ENCODE assay signal across 1 cellular context in the genomic region with DNA sequence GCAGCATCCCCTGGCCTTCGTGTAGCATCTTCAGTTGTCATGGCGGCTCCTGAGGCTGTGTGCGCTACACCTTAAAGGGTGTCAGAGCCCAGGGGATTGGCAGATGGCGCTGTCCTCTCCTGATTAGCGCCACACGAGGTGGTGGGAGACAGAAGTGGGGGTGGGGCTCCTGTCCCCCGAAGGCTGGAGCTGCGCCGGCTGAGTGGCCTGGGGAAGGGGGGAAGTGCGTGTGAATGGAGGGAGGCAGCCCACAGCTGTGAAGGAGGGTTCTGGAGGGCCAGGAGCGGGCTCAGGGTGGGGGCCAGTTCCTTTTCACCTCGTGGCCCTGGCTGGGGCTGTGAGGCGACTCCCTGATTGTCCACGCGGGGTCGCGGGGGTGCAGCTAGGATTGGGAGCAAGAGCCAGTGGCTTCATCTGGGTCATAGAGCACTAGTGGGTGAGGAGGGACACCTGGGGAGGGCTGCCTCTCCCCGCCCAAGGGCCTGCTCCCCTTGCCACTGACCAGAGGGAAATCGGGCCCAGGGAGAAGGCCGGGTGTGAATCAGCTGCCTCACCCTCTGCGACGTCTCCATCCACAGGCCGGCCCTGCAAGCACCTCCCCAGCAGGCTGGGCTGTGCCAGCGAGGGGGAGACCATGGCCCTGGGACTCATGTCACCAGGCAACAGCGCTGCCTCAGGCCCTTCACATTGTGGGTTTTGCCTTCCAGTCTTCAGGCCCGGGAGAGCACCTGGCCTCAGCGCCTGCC.
TF ChIP-seq lines count a peak whose summit lies in the region.

No MANE protein-coding gene starts in this region.

TF ChIP-seq in K562, 482 proteins besides CTCF, POLR2A, EP300 and RAD21 (continued from another document and continues in another):
- TF ChIP-seq, protein P1, sequence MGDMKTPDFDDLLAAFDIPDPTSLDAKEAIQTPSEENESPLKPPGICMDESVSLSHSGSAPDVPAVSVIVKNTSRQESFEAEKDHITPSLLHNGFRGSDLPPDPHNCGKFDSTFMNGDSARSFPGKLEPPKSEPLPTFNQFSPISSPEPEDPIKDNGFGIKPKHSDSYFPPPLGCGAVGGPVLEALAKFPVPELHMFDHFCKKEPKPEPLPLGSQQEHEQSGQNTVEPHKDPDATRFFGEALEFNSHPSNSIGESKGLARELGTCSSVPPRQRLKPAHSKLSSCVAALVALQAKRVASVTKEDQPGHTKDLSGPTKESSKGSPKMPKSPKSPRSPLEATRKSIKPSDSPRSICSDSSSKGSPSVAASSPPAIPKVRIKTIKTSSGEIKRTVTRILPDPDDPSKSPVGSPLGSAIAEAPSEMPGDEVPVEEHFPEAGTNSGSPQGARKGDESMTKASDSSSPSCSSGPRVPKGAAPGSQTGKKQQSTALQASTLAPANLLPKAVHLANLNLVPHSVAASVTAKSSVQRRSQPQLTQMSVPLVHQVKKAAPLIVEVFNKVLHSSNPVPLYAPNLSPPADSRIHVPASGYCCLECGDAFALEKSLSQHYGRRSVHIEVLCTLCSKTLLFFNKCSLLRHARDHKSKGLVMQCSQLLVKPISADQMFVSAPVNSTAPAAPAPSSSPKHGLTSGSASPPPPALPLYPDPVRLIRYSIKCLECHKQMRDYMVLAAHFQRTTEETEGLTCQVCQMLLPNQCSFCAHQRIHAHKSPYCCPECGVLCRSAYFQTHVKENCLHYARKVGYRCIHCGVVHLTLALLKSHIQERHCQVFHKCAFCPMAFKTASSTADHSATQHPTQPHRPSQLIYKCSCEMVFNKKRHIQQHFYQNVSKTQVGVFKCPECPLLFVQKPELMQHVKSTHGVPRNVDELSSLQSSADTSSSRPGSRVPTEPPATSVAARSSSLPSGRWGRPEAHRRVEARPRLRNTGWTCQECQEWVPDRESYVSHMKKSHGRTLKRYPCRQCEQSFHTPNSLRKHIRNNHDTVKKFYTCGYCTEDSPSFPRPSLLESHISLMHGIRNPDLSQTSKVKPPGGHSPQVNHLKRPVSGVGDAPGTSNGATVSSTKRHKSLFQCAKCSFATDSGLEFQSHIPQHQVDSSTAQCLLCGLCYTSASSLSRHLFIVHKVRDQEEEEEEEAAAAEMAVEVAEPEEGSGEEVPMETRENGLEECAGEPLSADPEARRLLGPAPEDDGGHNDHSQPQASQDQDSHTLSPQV (IDR thresholded peaks at IDR 0.05): peak; percentile 70; the same call in 1 of the 2 replicates
- TF ChIP-seq SP2 (IDR thresholded peaks at IDR 0.05; ENCODE audit: extremely low read depth, low read depth, low read length, poor library complexity, severe bottlenecking): no peak
- TF ChIP-seq RBBP5 (IDR thresholded peaks at IDR 0.05; ENCODE audit: borderline replicate concordance, insufficient read depth, low read length, poor library complexity, severe bottlenecking): no peak
- TF ChIP-seq, protein P2, sequence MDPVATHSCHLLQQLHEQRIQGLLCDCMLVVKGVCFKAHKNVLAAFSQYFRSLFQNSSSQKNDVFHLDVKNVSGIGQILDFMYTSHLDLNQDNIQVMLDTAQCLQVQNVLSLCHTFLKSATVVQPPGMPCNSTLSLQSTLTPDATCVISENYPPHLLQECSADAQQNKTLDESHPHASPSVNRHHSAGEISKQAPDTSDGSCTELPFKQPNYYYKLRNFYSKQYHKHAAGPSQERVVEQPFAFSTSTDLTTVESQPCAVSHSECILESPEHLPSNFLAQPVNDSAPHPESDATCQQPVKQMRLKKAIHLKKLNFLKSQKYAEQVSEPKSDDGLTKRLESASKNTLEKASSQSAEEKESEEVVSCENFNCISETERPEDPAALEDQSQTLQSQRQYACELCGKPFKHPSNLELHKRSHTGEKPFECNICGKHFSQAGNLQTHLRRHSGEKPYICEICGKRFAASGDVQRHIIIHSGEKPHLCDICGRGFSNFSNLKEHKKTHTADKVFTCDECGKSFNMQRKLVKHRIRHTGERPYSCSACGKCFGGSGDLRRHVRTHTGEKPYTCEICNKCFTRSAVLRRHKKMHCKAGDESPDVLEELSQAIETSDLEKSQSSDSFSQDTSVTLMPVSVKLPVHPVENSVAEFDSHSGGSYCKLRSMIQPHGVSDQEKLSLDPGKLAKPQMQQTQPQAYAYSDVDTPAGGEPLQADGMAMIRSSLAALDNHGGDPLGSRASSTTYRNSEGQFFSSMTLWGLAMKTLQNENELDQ (CRISPR knock-in tag; IDR thresholded peaks at IDR 0.05; ENCODE audit: borderline replicate concordance): no peak
- TF ChIP-seq POU5F1 (IDR thresholded peaks at IDR 0.05; ENCODE audit: borderline replicate concordance, low read depth, low read length, partially characterized antibody): no peak
- TF ChIP-seq ARNT (IDR thresholded peaks at IDR 0.05): peak in 1 of 2 experiments; percentile 44; a peak in 1 of 4 replicates
- no peak for TF ChIP-seq ATF1 (CRISPR knock-in tag; IDR thresholded peaks at IDR 0.05)
- 0 out of 2 replicates have a peak, but pooled peaks have one; percentile 6 for TF ChIP-seq ATF1 (tag; IDR thresholded peaks at IDR 0.05)
- TF ChIP-seq ZNF175 (CRISPR knock-in tag; IDR thresholded peaks at IDR 0.05; ENCODE audit: low read depth): no peak
- no peak for TF ChIP-seq CREB1 (IDR thresholded peaks at IDR 0.05)
- no peak for TF ChIP-seq CREB1 (CRISPR knock-in tag; IDR thresholded peaks at IDR 0.05)
- TF ChIP-seq MCM5 (IDR thresholded peaks at IDR 0.05; ENCODE audit: low read depth): no peak
- no peak for TF ChIP-seq ILF3 (IDR thresholded peaks at IDR 0.05; ENCODE audit: borderline replicate concordance)
- TF ChIP-seq PML (IDR thresholded peaks at IDR 0.05; ENCODE audit: low read length): no peak
- TF ChIP-seq NFATC3 (IDR thresholded peaks at IDR 0.05): no peak
- no peak for TF ChIP-seq ZNF589 (CRISPR knock-in tag; IDR thresholded peaks at IDR 0.05; ENCODE audit: low read depth)
- TF ChIP-seq ZSCAN32 (CRISPR knock-in tag; IDR thresholded peaks at IDR 0.05): no peak
- TF ChIP-seq, protein P3, sequence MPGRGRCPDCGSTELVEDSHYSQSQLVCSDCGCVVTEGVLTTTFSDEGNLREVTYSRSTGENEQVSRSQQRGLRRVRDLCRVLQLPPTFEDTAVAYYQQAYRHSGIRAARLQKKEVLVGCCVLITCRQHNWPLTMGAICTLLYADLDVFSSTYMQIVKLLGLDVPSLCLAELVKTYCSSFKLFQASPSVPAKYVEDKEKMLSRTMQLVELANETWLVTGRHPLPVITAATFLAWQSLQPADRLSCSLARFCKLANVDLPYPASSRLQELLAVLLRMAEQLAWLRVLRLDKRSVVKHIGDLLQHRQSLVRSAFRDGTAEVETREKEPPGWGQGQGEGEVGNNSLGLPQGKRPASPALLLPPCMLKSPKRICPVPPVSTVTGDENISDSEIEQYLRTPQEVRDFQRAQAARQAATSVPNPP (IDR thresholded peaks at IDR 0.05; ENCODE audit: borderline replicate concordance, insufficient read depth, insufficient read length): no peak
- TF ChIP-seq, protein P4, sequence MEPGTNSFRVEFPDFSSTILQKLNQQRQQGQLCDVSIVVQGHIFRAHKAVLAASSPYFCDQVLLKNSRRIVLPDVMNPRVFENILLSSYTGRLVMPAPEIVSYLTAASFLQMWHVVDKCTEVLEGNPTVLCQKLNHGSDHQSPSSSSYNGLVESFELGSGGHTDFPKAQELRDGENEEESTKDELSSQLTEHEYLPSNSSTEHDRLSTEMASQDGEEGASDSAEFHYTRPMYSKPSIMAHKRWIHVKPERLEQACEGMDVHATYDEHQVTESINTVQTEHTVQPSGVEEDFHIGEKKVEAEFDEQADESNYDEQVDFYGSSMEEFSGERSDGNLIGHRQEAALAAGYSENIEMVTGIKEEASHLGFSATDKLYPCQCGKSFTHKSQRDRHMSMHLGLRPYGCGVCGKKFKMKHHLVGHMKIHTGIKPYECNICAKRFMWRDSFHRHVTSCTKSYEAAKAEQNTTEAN (CRISPR knock-in tag; IDR thresholded peaks at IDR 0.05): peak; percentile 89; the same call in 1 of the 2 replicates
- TF ChIP-seq HOXB6 (CRISPR knock-in tag; IDR thresholded peaks at IDR 0.05; ENCODE audit: borderline replicate concordance): no peak
- TF ChIP-seq ELF4 (CRISPR knock-in tag; IDR thresholded peaks at IDR 0.05): no peak
- TF ChIP-seq, protein P5, sequence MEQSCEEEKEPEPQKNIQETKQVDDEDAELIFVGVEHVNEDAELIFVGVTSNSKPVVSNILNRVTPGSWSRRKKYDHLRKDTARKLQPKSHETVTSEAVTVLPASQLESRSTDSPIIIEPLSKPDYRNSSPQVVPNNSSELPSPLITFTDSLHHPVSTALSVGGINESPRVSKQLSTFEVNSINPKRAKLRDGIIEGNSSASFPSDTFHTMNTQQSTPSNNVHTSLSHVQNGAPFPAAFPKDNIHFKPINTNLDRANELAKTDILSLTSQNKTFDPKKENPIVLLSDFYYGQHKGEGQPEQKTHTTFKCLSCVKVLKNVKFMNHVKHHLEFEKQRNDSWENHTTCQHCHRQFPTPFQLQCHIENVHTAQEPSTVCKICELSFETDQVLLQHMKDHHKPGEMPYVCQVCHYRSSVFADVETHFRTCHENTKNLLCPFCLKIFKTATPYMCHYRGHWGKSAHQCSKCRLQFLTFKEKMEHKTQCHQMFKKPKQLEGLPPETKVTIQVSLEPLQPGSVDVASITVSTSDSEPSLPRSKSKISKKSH (CRISPR knock-in tag; IDR thresholded peaks at IDR 0.05): no peak
- no peak for TF ChIP-seq TCFL5 (CRISPR knock-in tag; conservative IDR thresholded peaks at IDR 0.05)
- no peak for TF ChIP-seq SP1 (CRISPR knock-in tag; IDR thresholded peaks at IDR 0.05)
- TF ChIP-seq SPI1 (IDR thresholded peaks at IDR 0.05; ENCODE audit: borderline replicate concordance, low read depth, low read length): peak; percentile 58; the same call in 1 of the 2 replicates
- no peak for TF ChIP-seq PRMT5 (CRISPR knock-in tag; IDR thresholded peaks at IDR 0.05)
- no peak for TF ChIP-seq BMI1 (IDR thresholded peaks at IDR 0.05; ENCODE audit: low read length)
- TF ChIP-seq CREM (IDR thresholded peaks at IDR 0.05; ENCODE audit: low read depth): peak; percentile 36; the same call in 1 of the 2 replicates
- 0 out of 2 replicates have a peak, but pooled peaks have one; percentile 53 for TF ChIP-seq HDAC2 (IDR thresholded peaks at IDR 0.05)
- TF ChIP-seq MYBL2 (IDR thresholded peaks at IDR 0.05; ENCODE audit: low read depth): no peak
- TF ChIP-seq MYBL2 (CRISPR knock-in tag; IDR thresholded peaks at IDR 0.05; ENCODE audit: borderline replicate concordance): no peak
- TF ChIP-seq KAT2B (IDR thresholded peaks at IDR 0.05; ENCODE audit: low read depth, low read length): no peak
- peak; percentile 38 to 59; a peak in 1 of 4 replicates for TF ChIP-seq KDM1A (IDR thresholded peaks at IDR 0.05)
- TF ChIP-seq SNIP1 (IDR thresholded peaks at IDR 0.05; ENCODE audit: low read depth): no peak
- TF ChIP-seq BRD9 (IDR thresholded peaks at IDR 0.05; ENCODE audit: low read depth, partially characterized antibody): no peak
- TF ChIP-seq ZNF232 (CRISPR knock-in tag; IDR thresholded peaks at IDR 0.05): 0 out of 2 replicates have a peak, but pooled peaks have one; percentile 25
- TF ChIP-seq, protein P6, sequence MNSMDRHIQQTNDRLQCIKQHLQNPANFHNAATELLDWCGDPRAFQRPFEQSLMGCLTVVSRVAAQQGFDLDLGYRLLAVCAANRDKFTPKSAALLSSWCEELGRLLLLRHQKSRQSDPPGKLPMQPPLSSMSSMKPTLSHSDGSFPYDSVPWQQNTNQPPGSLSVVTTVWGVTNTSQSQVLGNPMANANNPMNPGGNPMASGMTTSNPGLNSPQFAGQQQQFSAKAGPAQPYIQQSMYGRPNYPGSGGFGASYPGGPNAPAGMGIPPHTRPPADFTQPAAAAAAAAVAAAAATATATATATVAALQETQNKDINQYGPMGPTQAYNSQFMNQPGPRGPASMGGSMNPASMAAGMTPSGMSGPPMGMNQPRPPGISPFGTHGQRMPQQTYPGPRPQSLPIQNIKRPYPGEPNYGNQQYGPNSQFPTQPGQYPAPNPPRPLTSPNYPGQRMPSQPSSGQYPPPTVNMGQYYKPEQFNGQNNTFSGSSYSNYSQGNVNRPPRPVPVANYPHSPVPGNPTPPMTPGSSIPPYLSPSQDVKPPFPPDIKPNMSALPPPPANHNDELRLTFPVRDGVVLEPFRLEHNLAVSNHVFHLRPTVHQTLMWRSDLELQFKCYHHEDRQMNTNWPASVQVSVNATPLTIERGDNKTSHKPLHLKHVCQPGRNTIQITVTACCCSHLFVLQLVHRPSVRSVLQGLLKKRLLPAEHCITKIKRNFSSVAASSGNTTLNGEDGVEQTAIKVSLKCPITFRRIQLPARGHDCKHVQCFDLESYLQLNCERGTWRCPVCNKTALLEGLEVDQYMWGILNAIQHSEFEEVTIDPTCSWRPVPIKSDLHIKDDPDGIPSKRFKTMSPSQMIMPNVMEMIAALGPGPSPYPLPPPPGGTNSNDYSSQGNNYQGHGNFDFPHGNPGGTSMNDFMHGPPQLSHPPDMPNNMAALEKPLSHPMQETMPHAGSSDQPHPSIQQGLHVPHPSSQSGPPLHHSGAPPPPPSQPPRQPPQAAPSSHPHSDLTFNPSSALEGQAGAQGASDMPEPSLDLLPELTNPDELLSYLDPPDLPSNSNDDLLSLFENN (IDR thresholded peaks at IDR 0.05; ENCODE audit: low read depth in 2 of 2, low read length in 2 of 2): no peak
- TF ChIP-seq, protein P7, sequence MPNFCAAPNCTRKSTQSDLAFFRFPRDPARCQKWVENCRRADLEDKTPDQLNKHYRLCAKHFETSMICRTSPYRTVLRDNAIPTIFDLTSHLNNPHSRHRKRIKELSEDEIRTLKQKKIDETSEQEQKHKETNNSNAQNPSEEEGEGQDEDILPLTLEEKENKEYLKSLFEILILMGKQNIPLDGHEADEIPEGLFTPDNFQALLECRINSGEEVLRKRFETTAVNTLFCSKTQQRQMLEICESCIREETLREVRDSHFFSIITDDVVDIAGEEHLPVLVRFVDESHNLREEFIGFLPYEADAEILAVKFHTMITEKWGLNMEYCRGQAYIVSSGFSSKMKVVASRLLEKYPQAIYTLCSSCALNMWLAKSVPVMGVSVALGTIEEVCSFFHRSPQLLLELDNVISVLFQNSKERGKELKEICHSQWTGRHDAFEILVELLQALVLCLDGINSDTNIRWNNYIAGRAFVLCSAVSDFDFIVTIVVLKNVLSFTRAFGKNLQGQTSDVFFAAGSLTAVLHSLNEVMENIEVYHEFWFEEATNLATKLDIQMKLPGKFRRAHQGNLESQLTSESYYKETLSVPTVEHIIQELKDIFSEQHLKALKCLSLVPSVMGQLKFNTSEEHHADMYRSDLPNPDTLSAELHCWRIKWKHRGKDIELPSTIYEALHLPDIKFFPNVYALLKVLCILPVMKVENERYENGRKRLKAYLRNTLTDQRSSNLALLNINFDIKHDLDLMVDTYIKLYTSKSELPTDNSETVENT (CRISPR knock-in tag; IDR thresholded peaks at IDR 0.05): no peak
- peak; percentile 26 to 43; a peak in 2 of 4 replicates for TF ChIP-seq NRF1 (conservative IDR thresholded peaks at IDR 0.05 in 1 of 2, IDR thresholded peaks at IDR 0.05 in 1 of 2)
- no peak for TF ChIP-seq ELF1 (tag; IDR thresholded peaks at IDR 0.05)
- TF ChIP-seq EHMT2 (IDR thresholded peaks at IDR 0.05): no peak
- no peak for TF ChIP-seq KLF13 (tag; IDR thresholded peaks at IDR 0.05; ENCODE audit: borderline replicate concordance, low read depth)
- TF ChIP-seq SETDB1 (IDR thresholded peaks at IDR 0.05; ENCODE audit: low read length): no peak
